In the genomic region with DNA sequence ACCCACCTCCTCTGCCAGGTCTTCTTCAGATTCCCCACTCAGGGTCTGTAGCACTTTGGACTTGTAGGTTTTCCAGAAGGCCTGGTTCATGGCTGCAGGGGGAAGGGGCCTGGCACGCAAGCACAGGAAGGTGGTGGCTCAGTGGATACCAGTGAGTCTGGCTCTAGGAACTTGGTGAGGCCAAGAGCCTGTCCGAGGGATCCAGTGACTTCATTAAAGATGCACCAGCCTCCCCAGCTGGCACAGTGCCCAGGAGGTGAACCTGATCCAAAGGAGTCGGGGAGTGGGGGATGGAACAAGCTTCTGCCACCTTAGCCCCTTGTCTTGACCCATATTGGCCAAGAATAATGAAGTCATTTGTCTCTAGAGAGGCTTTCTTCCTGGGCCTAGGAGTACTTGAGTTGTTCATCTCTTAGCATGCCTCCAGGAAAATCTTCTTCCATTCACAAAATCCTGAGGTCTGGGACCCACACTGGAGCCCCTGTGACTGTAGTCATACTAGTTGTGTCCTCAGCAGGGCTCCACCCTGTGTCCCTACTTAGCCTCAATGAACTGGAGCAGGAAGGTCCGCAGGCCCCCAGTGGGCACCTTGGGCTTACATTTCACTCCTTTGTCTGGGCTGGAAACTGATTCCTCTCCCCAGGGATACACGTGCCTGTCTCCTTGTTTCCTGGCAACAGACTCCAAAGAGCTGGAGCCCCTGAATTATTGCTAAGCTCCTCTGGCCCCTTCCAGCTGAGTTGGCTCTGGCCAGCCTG, we compare ENCODE assay signal across 8 cellular contexts. TPM values are rescaled to one million over a fixed set of nuclear protein-coding genes. Genes with fewer than 3 reads are reported as not detected.
DNase-seq lines count a peak whose midpoint lies in the region; ATAC-seq, FAIRE-seq and TF ChIP-seq lines count a peak whose summit lies in the region.

A gene (minus strand): TSS at position 554 of the 758 bp plus-strand sequence. CDS start 464 bp downstream, at position 90.

- H3K36me3 ChIP-seq in NT2/D1 (ENCODE audit: insufficient read depth, insufficient read length, low read length): peaks cover 22% of the 10 kb centered on the region
- no peaks in the 10 kb centered on the region for H3K36me3 ChIP-seq in endothelial cell of umbilical vein (ENCODE audit: control insufficient read depth in 2 of 2, extremely low read depth in 1 of 2, insufficient read depth in 2 of 2, low read length in 2 of 2)
- no peaks in the 10 kb centered on the region for H3K36me3 ChIP-seq in osteoblast (ENCODE audit: insufficient read depth, low read length)

- ATAC-seq in GM21390 (IDR thresholded peaks at IDR 0.05; ENCODE audit: unreplicated experiment) (no peak), HG03354 (IDR thresholded peaks at IDR 0.05; ENCODE audit: poor library complexity, severe bottlenecking, unreplicated experiment) (no peak)

- intact Hi-C loops in endothelial cell of umbilical vein (cut with micrococcal nuclease): loop anchor here (1.0 kb wide), 4 partner anchors 66 to 195 kb away; a partner anchor contains a TSS

- H3K27ac ChIP-seq in endothelial cell of umbilical vein (ENCODE audit: insufficient read depth, low read depth, low read length) (peak within 1 kb of the TSS; percentile 47), osteoblast (ENCODE audit: low read depth, low read length) (peak within 1 kb of the TSS; percentile 81)

- no peaks in the 10 kb centered on the region for H3K9me3 ChIP-seq in NT2/D1 (ENCODE audit: insufficient read depth, low read length)
- no peaks in the 10 kb centered on the region for H3K9me3 ChIP-seq in endothelial cell of umbilical vein (replicated peaks; ENCODE audit: control insufficient read depth, insufficient read depth, low read length)
- no peaks in the 10 kb centered on the region for H3K9me3 ChIP-seq in osteoblast (ENCODE audit: low read depth, low read length)

- H3K4me1 ChIP-seq in NT2/D1 (ENCODE audit: insufficient read depth, insufficient read length): peaks cover 37% of the 10 kb centered on the region
- no peaks in the 10 kb centered on the region for H3K4me1 ChIP-seq in endothelial cell of umbilical vein (ENCODE audit: control insufficient read depth, extremely low read depth, insufficient read depth, low read length)
- peaks cover 9% of the 10 kb centered on the region for H3K4me1 ChIP-seq in osteoblast (ENCODE audit: insufficient read depth, low read length)

- no peak for TF ChIP-seq CTCF in endothelial cell of umbilical vein (IDR thresholded peaks at IDR 0.05; ENCODE audit: extremely low read depth in 1 of 2, insufficient read depth in 1 of 2, low read depth in 1 of 2, low read length in 2 of 2)
- no peak for TF ChIP-seq CTCF in osteoblast (IDR thresholded peaks at IDR 0.05; ENCODE audit: extremely low read depth, low read depth, low read length)

- no peak for TF ChIP-seq POLR2A in endothelial cell of umbilical vein (IDR thresholded peaks at IDR 0.05; ENCODE audit: low read depth, low read length)

- H3K27me3 ChIP-seq in NT2/D1 (ENCODE audit: insufficient read depth, insufficient read length) (peaks cover 34% of the 10 kb centered on the region), endothelial cell of umbilical vein (ENCODE audit: control insufficient read depth in 2 of 2, insufficient read depth in 2 of 2, low read length in 2 of 2) (no peaks in the 10 kb centered on the region), osteoblast (ENCODE audit: insufficient read depth, low read length) (peaks cover 5% of the 10 kb centered on the region)

- peak within 1 kb of the TSS; percentile 60 for H3K4me2 ChIP-seq in endothelial cell of umbilical vein (ENCODE audit: insufficient read depth, low read length)
- peak within 1 kb of the TSS; percentile 94 for H3K4me2 ChIP-seq in osteoblast (ENCODE audit: insufficient read depth, low read length)

- H3K4me3 ChIP-seq in NT2/D1 (ENCODE audit: insufficient read length, low read depth): peak within 1 kb of the TSS; percentile 95
- H3K4me3 ChIP-seq in endothelial cell of umbilical vein (replicated peaks in 1 of 3; ENCODE audit: insufficient read depth in 1 of 3, low read depth in 1 of 3, low read length in 3 of 3): peak within 1 kb of the TSS; percentile 46 to 72 (median 67)
- H3K4me3 ChIP-seq in osteoblast (ENCODE audit: insufficient read depth, low read length): peak within 1 kb of the TSS; percentile 96

- CTCF ChIA-PET in endothelial cell of umbilical vein (lab: Charles Lee): interaction anchor here (0.9 to 3.7 kb wide), 17 partner anchors 12 to 249 kb away, joined by 4 to 48 read pairs (median 9); a partner anchor contains a TSS

- POLR2A ChIA-PET in endothelial cell of umbilical vein (lab: Charles Lee): no interaction called here

- DNase-seq in NCI-H2227 (lab: John Stamatoyannopoulos, UW; ENCODE audit: unreplicated experiment) (peak; percentile 45), NCI-H2227 treated with DMSO at 0.1 percent for 48 hours (lab: John Stamatoyannopoulos, UW) (no peak), NT2/D1 (ENCODE audit: low read depth, low spot score) (no peak), endothelial cell of umbilical vein (ENCODE audit: low read depth, low spot score) (no peak), osteoblast (ENCODE audit: insufficient read length, low spot score, missing footprints) (peak; percentile 71), dermis blood vessel endothelial cell (no peak)

- H3K9me1 ChIP-seq in endothelial cell of umbilical vein (replicated peaks; ENCODE audit: control insufficient read depth, extremely low read depth, insufficient read depth, low read length): no peaks in the 10 kb centered on the region

- no TSS peak for BruUV-seq in endothelial cell of umbilical vein (replicated peaks; lab: Mats Ljungman, UMichigan)

- dilution Hi-C loops in endothelial cell of umbilical vein (cut with MboI; ENCODE audit: extremely low pct_ligation_motif_present, low sequenced_read_pairs): no loop called here

- H4K20me1 ChIP-seq in endothelial cell of umbilical vein (replicated peaks; ENCODE audit: control insufficient read depth, extremely low read depth, insufficient read depth, low read length): no peaks in the 10 kb centered on the region
- peaks cover 3% of the 10 kb centered on the region for H4K20me1 ChIP-seq in osteoblast (ENCODE audit: insufficient read depth, low read length)

- H3K9ac ChIP-seq in NT2/D1 (ENCODE audit: insufficient read length, low read depth): peak within 1 kb of the TSS; percentile 95
- H3K9ac ChIP-seq in endothelial cell of umbilical vein (replicated peaks; ENCODE audit: extremely low read depth, insufficient read depth, low read length): peak within 1 kb of the TSS; percentile 74

- no peak for FAIRE-seq in endothelial cell of umbilical vein (lab: Jason Lieb, UNC)

- H2AFZ ChIP-seq in endothelial cell of umbilical vein (ENCODE audit: low read depth, low read length): peak within 1 kb of the TSS; percentile 77
- H2AFZ ChIP-seq in osteoblast (ENCODE audit: low read length): peak within 1 kb of the TSS; percentile 87

- H3K79me2 ChIP-seq in endothelial cell of umbilical vein (ENCODE audit: control insufficient read depth, insufficient read depth, low read length): peaks cover 2% of the 10 kb centered on the region
- H3K79me2 ChIP-seq in osteoblast (ENCODE audit: insufficient read depth, low read length): peaks cover 16% of the 10 kb centered on the region

TF ChIP-seq in endothelial cell of umbilical vein, 7 proteins besides CTCF, POLR2A, EP300 and RAD21:
- TF ChIP-seq MYC (IDR thresholded peaks at IDR 0.05; ENCODE audit: low read depth, low read length) (no peak), POLR2AphosphoS5 (IDR thresholded peaks at IDR 0.05; ENCODE audit: insufficient read depth, low read depth, low read length) (no peak), FOS (IDR thresholded peaks at IDR 0.05; ENCODE audit: borderline replicate concordance, insufficient read depth, low read length) (no peak), JUN (IDR thresholded peaks at IDR 0.05; ENCODE audit: borderline replicate concordance, insufficient read depth, insufficient read length, low read depth) (no peak), GATA2 (IDR thresholded peaks at IDR 0.05; ENCODE audit: insufficient read depth, insufficient read length, low read depth, low read length) (no peak), EZH2 (IDR thresholded peaks at IDR 0.05; ENCODE audit: borderline replicate concordance, low read depth, low read length, severe bottlenecking) (no peak)
- TF ChIP-seq, protein P1, sequence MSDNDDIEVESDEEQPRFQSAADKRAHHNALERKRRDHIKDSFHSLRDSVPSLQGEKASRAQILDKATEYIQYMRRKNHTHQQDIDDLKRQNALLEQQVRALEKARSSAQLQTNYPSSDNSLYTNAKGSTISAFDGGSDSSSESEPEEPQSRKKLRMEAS (IDR thresholded peaks at IDR 0.05; ENCODE audit: insufficient read depth, insufficient read length): no peak

RNA-seq across cellular contexts. Expression of the gene that starts here (rescaled TPM):
- total RNA-seq in endothelial cell of umbilical vein: not detected in 2 replicates
- polyA plus RNA-seq in endothelial cell of umbilical vein: not detected in 2 replicates
- polyA plus RNA-seq in endothelial cell of umbilical vein (2011; cell fraction: cytosol; rRNA removed): not detected in 2 replicates
- not detected in 2 replicates for polyA plus RNA-seq in endothelial cell of umbilical vein (2011; cell fraction: nucleus; rRNA removed)
- not detected in 2 replicates for polyA plus RNA-seq in endothelial cell of umbilical vein (2012)
- polyA minus RNA-seq in endothelial cell of umbilical vein: not detected in 2 replicates
- polyA minus RNA-seq in endothelial cell of umbilical vein (2011; cell fraction: cytosol; rRNA and poly(A)+ RNA removed): not detected
- polyA minus RNA-seq in endothelial cell of umbilical vein (2011; cell fraction: nucleus; rRNA and poly(A)+ RNA removed): not detected in 2 replicates
- total RNA-seq in osteoblast: not detected in 2 replicates
- not detected in 2 replicates for total RNA-seq in dermis blood vessel endothelial cell

Comparison
In these comparisons a context has a peak if more than half of its experiments do, and no peak if none do; other contexts are left out.
1. Peak in DNase-seq, H3K4me3 ChIP-seq, H3K27ac ChIP-seq and H3K4me2 ChIP-seq in osteoblast; RNA of the gene not detected or under 1 TPM.